ENCODE assay signal across 21 cellular contexts in genomic region chr17:49914664-49915063, GRCh38. TPM values are rescaled to one million over a fixed set of nuclear protein-coding genes. Genes with fewer than 3 reads are reported as not detected.
"Had no signal": no experiment of that assay in that cellular context is flagged by ENCODE, and none has a peak within 500 bp of the region (broad histone marks: within the 10 kb centered on the region; RNA-seq: fewer than 3 reads in every experiment).

No MANE protein-coding gene starts in this region.

- ATAC-seq: effector memory CD8-positive, alpha-beta T cell; gastrocnemius medialis; left lobe of liver; mucosa of descending colon; natural killer cell had no signal

- H3K36me3 ChIP-seq: esophagus muscularis mucosa, gastrocnemius medialis, ovary, right atrium auricular region, sigmoid colon, stomach, thoracic aorta had no signal

- H3K4me3 ChIP-seq: esophagus muscularis mucosa, gastrocnemius medialis, mucosa of descending colon, ovary, right atrium auricular region, sigmoid colon, stomach, thoracic aorta had no signal

- H3K4me1 Mint-ChIP-seq: natural killer cell had no signal

- H3K4me3 Mint-ChIP-seq: dendritic cell treated with granulocyte-macrophage colony-stimulating factor and Interleukin-4, amounts not matched to agents 40 ng/mL and 50 ng/mL, for 4 days; effector memory CD8-positive, alpha-beta T cell; natural killer cell; neural crest cell; type B pancreatic cell had no signal

- DNase-seq: effector memory CD8-positive, alpha-beta T cell; gastrocnemius medialis; mammary epithelial cell; mucosa of descending colon; natural killer cell; ovary; sigmoid colon; small intestine; stimulated activated CD4-positive, alpha-beta T cell treated with anti-CD3 and anti-CD28 coated beads, Interleukin-12 subunit alpha, Interleukin-12 subunit beta, amount 100 ng/mL, for 4 hours; stimulated activated naive CD4-positive, alpha-beta T cell; stomach; substantia nigra had no signal

- H3K9me3 ChIP-seq: esophagus muscularis mucosa, gastrocnemius medialis, mucosa of descending colon, ovary, right atrium auricular region, sigmoid colon, stomach, thoracic aorta had no signal

- H3K36me3 Mint-ChIP-seq: natural killer cell, type B pancreatic cell had no signal

- H3K27ac Mint-ChIP-seq: dendritic cell treated with granulocyte-macrophage colony-stimulating factor and Interleukin-4, amounts not matched to agents 40 ng/mL and 50 ng/mL, for 4 days; effector memory CD8-positive, alpha-beta T cell; natural killer cell; type B pancreatic cell had no signal

- H3K9me3 Mint-ChIP-seq: dendritic cell treated with granulocyte-macrophage colony-stimulating factor and Interleukin-4, amounts not matched to agents 40 ng/mL and 50 ng/mL, for 4 days; effector memory CD8-positive, alpha-beta T cell; natural killer cell; neural crest cell; type B pancreatic cell had no signal

- H3K27ac ChIP-seq: epithelial cell of prostate, esophagus muscularis mucosa, gastrocnemius medialis, ovary, right atrium auricular region, sigmoid colon, stomach, thoracic aorta had no signal

RNA-seq across cellular contexts. Expression of gene DLX4, which starts 54.3 kb away (rescaled TPM):
- total RNA-seq: esophagus muscularis mucosa, fibroblast of villous mesenchyme, gastrocnemius medialis, left lobe of liver, sigmoid colon, stomach, thoracic aorta had no signal
- polyA plus RNA-seq: ovary had no signal
